ENCODE assay signal across 1 cellular context in the genomic region with DNA sequence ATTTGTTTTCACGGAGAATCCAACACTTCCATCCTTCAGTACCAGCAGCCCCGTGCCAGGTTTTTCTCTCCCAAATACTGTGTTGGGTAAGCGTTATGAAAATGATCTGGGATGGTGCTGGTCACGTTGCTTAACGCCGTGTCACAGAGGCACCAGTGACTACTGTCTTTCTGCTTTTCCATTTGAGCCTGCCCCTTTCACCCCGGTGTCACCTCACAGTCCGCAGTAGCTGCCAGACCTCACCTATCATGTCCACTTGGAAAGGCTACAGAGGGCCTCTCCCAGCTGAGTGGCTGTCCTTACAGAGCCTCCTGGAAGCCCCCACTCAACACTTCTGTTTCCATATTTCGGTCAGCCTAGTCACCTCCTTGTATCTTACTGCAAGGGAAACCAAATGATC.
TF ChIP-seq lines count a peak whose summit lies in the region.

No MANE protein-coding gene starts in this region.

TF ChIP-seq in H1, 55 proteins besides CTCF, POLR2A, EP300 and RAD21 (continued from another document):
- TF ChIP-seq, protein P1, sequence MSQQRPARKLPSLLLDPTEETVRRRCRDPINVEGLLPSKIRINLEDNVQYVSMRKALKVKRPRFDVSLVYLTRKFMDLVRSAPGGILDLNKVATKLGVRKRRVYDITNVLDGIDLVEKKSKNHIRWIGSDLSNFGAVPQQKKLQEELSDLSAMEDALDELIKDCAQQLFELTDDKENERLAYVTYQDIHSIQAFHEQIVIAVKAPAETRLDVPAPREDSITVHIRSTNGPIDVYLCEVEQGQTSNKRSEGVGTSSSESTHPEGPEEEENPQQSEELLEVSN (IDR thresholded peaks at IDR 0.05): no peak
- TF ChIP-seq RNF2 (IDR thresholded peaks at IDR 0.05; ENCODE audit: borderline replicate concordance, low read depth, low read length, missing control alignments, poor library complexity, severe bottlenecking) (no peak), KDM5A (IDR thresholded peaks at IDR 0.05; ENCODE audit: low read length) (no peak), CTBP2 (IDR thresholded peaks at IDR 0.05; ENCODE audit: borderline replicate concordance, insufficient read depth, insufficient read length, low read length) (no peak), SRF (IDR thresholded peaks at IDR 0.05; ENCODE audit: low read depth, low read length) (no peak), CREB1 (IDR thresholded peaks at IDR 0.05) (no peak), ZNF274 (IDR thresholded peaks at IDR 0.05; ENCODE audit: borderline replicate concordance, extremely low read depth, low read length) (no peak), BCL11A (IDR thresholded peaks at IDR 0.05; ENCODE audit: low read depth in 2 of 2, low read length in 2 of 2) (no peak), SP1 (IDR thresholded peaks at IDR 0.05; ENCODE audit: low read depth, low read length) (no peak), CHD1 (IDR thresholded peaks at IDR 0.05; ENCODE audit: low read depth, low read length) (no peak), CEBPB (IDR thresholded peaks at IDR 0.05; ENCODE audit: low read depth, low read length) (no peak), CBX8 (IDR thresholded peaks at IDR 0.05; ENCODE audit: borderline replicate concordance, low read depth, low read length) (no peak), SUZ12 (IDR thresholded peaks at IDR 0.05; ENCODE audit: low read length) (no peak)
- TF ChIP-seq, protein P2, sequence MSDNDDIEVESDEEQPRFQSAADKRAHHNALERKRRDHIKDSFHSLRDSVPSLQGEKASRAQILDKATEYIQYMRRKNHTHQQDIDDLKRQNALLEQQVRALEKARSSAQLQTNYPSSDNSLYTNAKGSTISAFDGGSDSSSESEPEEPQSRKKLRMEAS (IDR thresholded peaks at IDR 0.05): no peak
- TF ChIP-seq, protein P3, sequence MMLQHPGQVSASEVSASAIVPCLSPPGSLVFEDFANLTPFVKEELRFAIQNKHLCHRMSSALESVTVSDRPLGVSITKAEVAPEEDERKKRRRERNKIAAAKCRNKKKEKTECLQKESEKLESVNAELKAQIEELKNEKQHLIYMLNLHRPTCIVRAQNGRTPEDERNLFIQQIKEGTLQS (IDR thresholded peaks at IDR 0.05; ENCODE audit: insufficient read depth, low read depth, low read length): no peak
